ENCODE assay signal across 16 cellular contexts in genomic region chr12:41795066-41795465, GRCh38.
DNase-seq lines count a peak whose midpoint lies in the region; ATAC-seq and TF ChIP-seq lines count a peak whose summit lies in the region.
"Had no signal": no experiment of that assay in that cellular context is flagged by ENCODE, and none has a peak within 500 bp of the region (broad histone marks: within the 10 kb centered on the region; RNA-seq: fewer than 3 reads in every experiment).

No MANE protein-coding gene starts in this region.

- no peaks in the 10 kb centered on the region for H4K20me1 ChIP-seq in PC-3 (ENCODE audit: low read length)

- DNase-seq in NCI-H748 (lab: John Stamatoyannopoulos, UW; ENCODE audit: unreplicated experiment): peak; percentile 24
- no peak for DNase-seq in NCI-H748 treated with DMSO at 0.1 percent for 48 hours (lab: John Stamatoyannopoulos, UW)
- peak; percentile 4 for DNase-seq in PC-3
- peak; percentile 14 for DNase-seq in iris pigment epithelial cell (ENCODE audit: low read depth)
- DNase-seq in SW 1271 (lab: John Stamatoyannopoulos, UW): no peak
- DNase-seq in stimulated activated CD4-positive, alpha-beta T cell treated with anti-CD3 and anti-CD28 coated beads, Interleukin-12 subunit alpha, Interleukin-12 subunit beta, amount 100 ng/mL, for 4 hours: no peak
- no peak for DNase-seq in ovary
- DNase-seq: activated CD8-positive, alpha-beta memory T cell treated with anti-CD3 and anti-CD28 coated beads, Interleukin-2, amount 50 U/mL, for 48 hours; activated naive CD4-positive, alpha-beta T cell treated with anti-CD3 and anti-CD28 coated beads for 36 hours; DMS53; NCI-H510A treated with DMSO at 0.1 percent for 48 hours; T1000 had no signal

- H3K9ac ChIP-seq in PC-3 (ENCODE audit: low read length): no peak overlapping the region

- no peak overlapping the region for H2AFZ ChIP-seq in PC-3 (ENCODE audit: low read length)
- H2AFZ ChIP-seq: hepatocyte had no signal

- WGBS in ovary, 3 donors: 2 to 9% (median 5%) methylated on average over 6 of the region's 6 CpGs

- H3K79me2 ChIP-seq in PC-3 (ENCODE audit: low read length): no peaks in the 10 kb centered on the region
- H3K79me2 ChIP-seq: hepatocyte had no signal

- POLR2A ChIA-PET in PC-3 (lab: Charles Lee; ENCODE audit: unreplicated experiment): no interaction called here

- H3K9me2 ChIP-seq in PC-3 (replicated peaks; ENCODE audit: low read length): no peaks in the 10 kb centered on the region

- H3K27me3 ChIP-seq in PC-3 (ENCODE audit: low read length): peaks cover 47% of the 10 kb centered on the region
- no peaks in the 10 kb centered on the region for H3K27me3 ChIP-seq in ovary
- H3K27me3 ChIP-seq: ascending aorta, hepatocyte had no signal

- no TSS peak for BruUV-seq in PC-3 (replicated peaks; lab: Mats Ljungman, UMichigan)

- H3K4me3 ChIP-seq in PC-3 (ENCODE audit: low read length) (no peak overlapping the region), ovary (no peak overlapping the region)
- H3K4me3 ChIP-seq: ascending aorta, hepatocyte had no signal

- no peak for TF ChIP-seq CTCF in PC-3 (conservative IDR thresholded peaks at IDR 0.05; ENCODE audit: low read depth, low read length)
- no peak for TF ChIP-seq CTCF in ovary (IDR thresholded peaks at IDR 0.05)

- no peak for TF ChIP-seq EP300 in ovary (IDR thresholded peaks at IDR 0.05)

- H3K9me3 ChIP-seq in PC-3 (ENCODE audit: low read length): peaks cover 8% of the 10 kb centered on the region
- no peaks in the 10 kb centered on the region for H3K9me3 ChIP-seq in ovary

- H3K36me3 ChIP-seq in PC-3 (ENCODE audit: low read depth, low read length): no peaks in the 10 kb centered on the region
- H3K36me3 ChIP-seq in ovary: no peaks in the 10 kb centered on the region
- H3K36me3 ChIP-seq: ascending aorta had no signal

- no peak overlapping the region for H3K27ac ChIP-seq in PC-3 (ENCODE audit: low read length)
- no peak overlapping the region for H3K27ac ChIP-seq in ovary
- H3K27ac ChIP-seq: ascending aorta, hepatocyte had no signal

- no peaks in the 10 kb centered on the region for H3K4me1 ChIP-seq in PC-3 (ENCODE audit: insufficient read depth, low read length)
- no peaks in the 10 kb centered on the region for H3K4me1 ChIP-seq in ovary (ENCODE audit: insufficient read depth)

- ATAC-seq in PC-3 (no peak), HG02870 (IDR thresholded peaks at IDR 0.05; ENCODE audit: unreplicated experiment) (no peak)
- ATAC-seq: stimulated activated memory B cell treated with anti-CD40 and anti-IgM and Interleukin-4, amounts not matched to agents 10 μg/mL and 1 μg/mL and 100 μg/mL, for 72 hours had no signal

- no peak for TF ChIP-seq POLR2A in ovary (IDR thresholded peaks at IDR 0.05)

- intact Hi-C loops in PC-3 (cut with micrococcal nuclease) (no loop called here), ovary (cut with DNase I) (no loop called here)

- CTCF ChIA-PET in PC-3 (lab: Charles Lee): no interaction called here

- no peaks in the 10 kb centered on the region for H3F3A ChIP-seq in PC-3 (ENCODE audit: low read length, unreplicated experiment)

- no peak overlapping the region for H3K4me2 ChIP-seq in PC-3 (ENCODE audit: low read length)
- H3K4me2 ChIP-seq: hepatocyte had no signal

Comparison
In these comparisons a context has a peak if more than half of its experiments do, and no peak if none do; other contexts are left out.
1. DNase-seq: peak in NCI-H748 (single experiment), PC-3 (single experiment) and iris pigment epithelial cell (single experiment); none in NCI-H748 treated with DMSO at 0.1 percent for 48 hours (single experiment), SW 1271 (0 of 2), stimulated activated CD4-positive, alpha-beta T cell treated with anti-CD3 and anti-CD28 coated beads, Interleukin-12 subunit alpha, Interleukin-12 subunit beta, amount 100 ng/mL, for 4 hours (single experiment) and ovary (0 of 5).